ENCODE assay signal across 9 cellular contexts in genomic region chr12:12024958-12025682, GRCh38. TPM values are rescaled to one million over a fixed set of nuclear protein-coding genes. Genes with fewer than 3 reads are reported as not detected.
A peak's percentile ranks its signal among the peaks of the same experiment; 100 is the strongest.
DNase-seq lines count a peak whose midpoint lies in the region; ATAC-seq and TF ChIP-seq lines count a peak whose summit lies in the region.
"Had no signal": no experiment of that assay in that cellular context is flagged by ENCODE, and none has a peak within 500 bp of the region (broad histone marks: within the 10 kb centered on the region; RNA-seq: fewer than 3 reads in every experiment).

No MANE protein-coding gene starts in this region.

- no peaks in the 10 kb centered on the region for H4K20me1 ChIP-seq in OCI-LY1 (ENCODE audit: insufficient read depth, low read length)

- H3K9me2 ChIP-seq in OCI-LY1 (ENCODE audit: low read depth, low read length), result no peaks in the 10 kb centered on the region

- H3K9me3 ChIP-seq in OCI-LY1 (ENCODE audit: low read length), result peaks cover 9% of the 10 kb centered on the region; the same call in 1 of the 2 replicates
- no peaks in the 10 kb centered on the region for H3K9me3 ChIP-seq in mucosa of descending colon

- ATAC-seq in GM18520 (IDR thresholded peaks at IDR 0.05; ENCODE audit: unreplicated experiment) (peak; percentile 81), HG02588 (IDR thresholded peaks at IDR 0.05; ENCODE audit: unreplicated experiment) (peak; percentile 89), mucosa of descending colon (peak; percentile 79)
- ATAC-seq: left ventricle myocardium superior had no signal

- peak overlapping the region; percentile 32 for H3K4me3 ChIP-seq in OCI-LY1 (ENCODE audit: low read depth, low read length, poor library complexity, severe bottlenecking)
- H3K4me3 ChIP-seq in mucosa of descending colon, result no peak overlapping the region

- peak overlapping the region; percentile 98 for H3K27ac ChIP-seq in OCI-LY1 (ENCODE audit: low read depth, low read length, poor library complexity, severe bottlenecking)

- intact Hi-C loops in mucosa of descending colon (cut with DNase I, micrococcal nuclease), result no loop called here

- DNase-seq in mucosa of descending colon (peak; percentile 68 to 75 (median 69)), NCI-H524 (lab: John Stamatoyannopoulos, UW) (no peak), NK-92 (lab: John Stamatoyannopoulos, UW; ENCODE audit: unreplicated experiment) (no peak), NCI-H526 treated with DMSO at 0.1 percent for 48 hours (lab: John Stamatoyannopoulos, UW) (no peak), epidermal melanocyte (ENCODE audit: insufficient read length, low spot score) (no peak)
- DNase-seq: left ventricle myocardium superior had no signal

- 0 out of 2 replicates have a peak, but pooled peaks cover 10% of the 10 kb centered on the region for H3F3A ChIP-seq in OCI-LY1 (ENCODE audit: insufficient read depth, low read length)

- peak overlapping the region; percentile 63 for H3K4me2 ChIP-seq in OCI-LY1 (ENCODE audit: low read length)

- H2AFZ ChIP-seq in OCI-LY1 (ENCODE audit: low read length), result no peak overlapping the region

- H3K79me2 ChIP-seq in OCI-LY1 (ENCODE audit: insufficient read depth, low read length), result no peaks in the 10 kb centered on the region

- no peak for TF ChIP-seq CTCF in OCI-LY1 (IDR thresholded peaks at IDR 0.05; ENCODE audit: low read length)
- TF ChIP-seq CTCF in mucosa of descending colon (IDR thresholded peaks at IDR 0.05), result no peak

- H3K36me3 ChIP-seq in OCI-LY1 (ENCODE audit: insufficient read depth, low read length), result no peaks in the 10 kb centered on the region
- no peaks in the 10 kb centered on the region for H3K36me3 ChIP-seq in mucosa of descending colon (ENCODE audit: low read depth)

- peaks cover 72% of the 10 kb centered on the region for H3K4me1 ChIP-seq in OCI-LY1 (ENCODE audit: insufficient read depth, low read length, severe bottlenecking)
- H3K4me1 ChIP-seq in mucosa of descending colon (ENCODE audit: low read depth), result peaks cover 15% of the 10 kb centered on the region

- H3K27me3 ChIP-seq in OCI-LY1 (ENCODE audit: insufficient read depth, low read length), result no peaks in the 10 kb centered on the region

- peak overlapping the region; percentile 59 for H3K9ac ChIP-seq in OCI-LY1 (ENCODE audit: low read length)

RNA-seq across cellular contexts. Expression of gene BCL2L14, which starts 45.6 kb away (rescaled TPM):
- total RNA-seq in mucosa of descending colon, result 10 to 100 TPM; 27.3 to 74.4 (median 52.7) TPM
- total RNA-seq: left ventricle myocardium superior had no signal

Comparison
In these comparisons a context has a peak if more than half of its experiments do, and no peak if none do; other contexts are left out.
1. DNase-seq: peak in mucosa of descending colon (3 of 3); none in NCI-H524 (0 of 2), NK-92 (single experiment), NCI-H526 treated with DMSO at 0.1 percent for 48 hours (single experiment) and epidermal melanocyte (single experiment).
2. Peak in every context shown above with its lines, with median percentiles within 50 percentile points of each other: ATAC-seq.